Comparison of ENCODE assay signal across 8 cellular contexts in genomic region chr14:67820428-67820881, GRCh38. TPM values are rescaled to one million over a fixed set of nuclear protein-coding genes. Genes with fewer than 3 reads are reported as not detected.
DNase-seq lines count a peak whose midpoint lies in the region; FAIRE-seq and TF ChIP-seq lines count a peak whose summit lies in the region.

No MANE protein-coding gene starts in this region.

- no peaks in the 10 kb centered on the region for H3K9me3 Mint-ChIP-seq in osteocyte (ENCODE audit: unreplicated experiment)

- peak; percentile 44 for DNase-seq in AG20443 (ENCODE audit: low spot score)
- DNase-seq in GM19239 (ENCODE audit: insufficient read length, low spot score) = no peak
- DNase-seq in SJSA1 (ENCODE audit: low read depth in 1 of 2, low spot score in 2 of 2) = peak in 1 of 2 experiments; percentile 7
- peak; percentile 29 for DNase-seq in epithelial cell of esophagus (ENCODE audit: low read depth)
- no peak for DNase-seq in osteocyte (ENCODE audit: extremely low spot score, unreplicated experiment)
- no peak for DNase-seq in DMS79 (lab: John Stamatoyannopoulos, UW)
- no peak for DNase-seq in occipital lobe (lab: John Stamatoyannopoulos, UW)
- no peak for DNase-seq in NCI-H187 treated with DMSO at 0.1 percent for 48 hours (lab: John Stamatoyannopoulos, UW)

- FAIRE-seq in GM19239 (lab: Jason Lieb, UNC) = peak; percentile 31

- peaks cover 3% of the 10 kb centered on the region; the same call in 1 of the 2 replicates for H3K36me3 ChIP-seq in SJSA1

- H3K9me3 ChIP-seq in SJSA1 (replicated peaks) = no peaks in the 10 kb centered on the region

- no peaks in the 10 kb centered on the region for H3K36me3 Mint-ChIP-seq in osteocyte (ENCODE audit: unreplicated experiment)

- no peak overlapping the region for H3K27ac ChIP-seq in SJSA1

- H3K27me3 ChIP-seq in SJSA1 (replicated peaks) = no peaks in the 10 kb centered on the region

- H3K4me1 Mint-ChIP-seq in osteocyte (ENCODE audit: unreplicated experiment) = peaks cover 26% of the 10 kb centered on the region

- peaks cover 16% of the 10 kb centered on the region for H3K4me1 ChIP-seq in SJSA1 (replicated peaks)

- H3K4me3 Mint-ChIP-seq in osteocyte (ENCODE audit: unreplicated experiment) = peak overlapping the region; percentile 97

- H3K27me3 Mint-ChIP-seq in osteocyte (ENCODE audit: unreplicated experiment) = no peaks in the 10 kb centered on the region

- TF ChIP-seq CTCF in epithelial cell of esophagus (IDR thresholded peaks at IDR 0.05; ENCODE audit: insufficient read depth, low read depth, low read length, missing control alignments) = no peak
- no peak for TF ChIP-seq CTCF in osteocyte (IDR thresholded peaks at IDR 0.05)

- H3K4me3 ChIP-seq in SJSA1 (peak overlapping the region; percentile 77), epithelial cell of esophagus (ENCODE audit: low read length) (peak overlapping the region; percentile 98)

- peak overlapping the region; percentile 83 for H3K27ac Mint-ChIP-seq in osteocyte (ENCODE audit: unreplicated experiment)

RNA-seq across cellular contexts. Expression of gene RAD51B, which starts 0.9 kb away (rescaled TPM):
- total RNA-seq in SJSA1 (2014; rRNA removed; shearing (Covaris generic)) = 4.7 and 6.6 TPM in 2 replicates
- 11.9 and 12.7 TPM in 2 replicates for total RNA-seq in osteocyte
- 9.8 TPM for total RNA-seq in occipital lobe

RNA-seq across cellular contexts. Expression of gene ZFYVE26, which starts 4.1 kb away (rescaled TPM):
- 9.2 and 9.4 TPM in 2 replicates for total RNA-seq in SJSA1 (2014; rRNA removed; shearing (Covaris generic))
- total RNA-seq in osteocyte = 33.4 and 38.7 TPM in 2 replicates
- 22.0 TPM for total RNA-seq in occipital lobe

Comparison
In these comparisons a context has a peak if more than half of its experiments do, and no peak if none do; other contexts are left out.
1. DNase-seq: peak in AG20443 (single experiment) and epithelial cell of esophagus (single experiment); none in GM19239 (single experiment), osteocyte (single experiment), DMS79 (single experiment), occipital lobe (single experiment) and NCI-H187 treated with DMSO at 0.1 percent for 48 hours (single experiment).